12 cellular contexts compared by ENCODE assay signal in genomic region chr6:123770247-123770949, GRCh38. TPM values are rescaled to one million over a fixed set of nuclear protein-coding genes. Genes with fewer than 3 reads are reported as not detected.
A peak's percentile ranks its signal among the peaks of the same experiment; 100 is the strongest.
DNase-seq lines count a peak whose midpoint lies in the region; ATAC-seq, FAIRE-seq and TF ChIP-seq lines count a peak whose summit lies in the region.
"Had no signal": no experiment of that assay in that cellular context is flagged by ENCODE, and none has a peak within 500 bp of the region (broad histone marks: within the 10 kb centered on the region; RNA-seq: fewer than 3 reads in every experiment).

No MANE protein-coding gene starts in this region.

- POLR2A ChIA-PET in PC-9 (lab: Charles Lee; ENCODE audit: unreplicated experiment) = no interaction called here

- H3K4me2 ChIP-seq in PC-9 = no peak overlapping the region

- no peak overlapping the region for H3K4me3 ChIP-seq in PC-9
- H3K4me3 ChIP-seq: upper lobe of left lung had no signal

- ATAC-seq in GM21576 (IDR thresholded peaks at IDR 0.05; ENCODE audit: unreplicated experiment) = peak; percentile 53
- ATAC-seq in HG03066 (IDR thresholded peaks at IDR 0.05; ENCODE audit: low read depth, unreplicated experiment) = peak; percentile 49

- H2AFZ ChIP-seq in PC-9 = no peak overlapping the region

- BruUV-seq in PC-9 (replicated peaks; lab: Mats Ljungman, UMichigan) = no TSS peak

- H3K9me2 ChIP-seq in PC-9 (ENCODE audit: insufficient read depth) = no peaks in the 10 kb centered on the region

- no peaks in the 10 kb centered on the region; the same call in 1 of the 2 replicates for H3K9me3 ChIP-seq in PC-9 (ENCODE audit: insufficient read depth, low read depth)
- H3K9me3 ChIP-seq: upper lobe of left lung had no signal

- FAIRE-seq in GM18507 (lab: Jason Lieb, UNC) = peak; percentile 24

- H3K79me2 ChIP-seq in PC-9 (ENCODE audit: low read depth) = no peaks in the 10 kb centered on the region

- H3K27ac ChIP-seq in PC-9 = no peak overlapping the region
- H3K27ac ChIP-seq: upper lobe of left lung had no signal

- H3F3A ChIP-seq in PC-9 (ENCODE audit: insufficient read depth, low read depth) = no peaks in the 10 kb centered on the region

- H4K20me1 ChIP-seq in PC-9 (ENCODE audit: insufficient read depth) = no peaks in the 10 kb centered on the region

- TF ChIP-seq CTCF in GM13977 (IDR thresholded peaks at IDR 0.05; ENCODE audit: extremely low read depth, insufficient read depth, missing control alignments) (no peak), PC-9 (conservative IDR thresholded peaks at IDR 0.05) (no peak)

- no peaks in the 10 kb centered on the region for H3K36me3 ChIP-seq in PC-9 (ENCODE audit: low read depth)
- H3K36me3 ChIP-seq: upper lobe of left lung had no signal

- CTCF ChIA-PET in PC-9 (lab: Charles Lee) = no interaction called here

- 0 out of 2 replicates have a peak, but pooled peaks cover 5% of the 10 kb centered on the region for H3K4me1 ChIP-seq in PC-9 (replicated peaks; ENCODE audit: insufficient read depth)
- H3K4me1 ChIP-seq: upper lobe of left lung had no signal

- H3K27me3 ChIP-seq in PC-9 (ENCODE audit: insufficient read depth, low read depth) = no peaks in the 10 kb centered on the region
- H3K27me3 ChIP-seq: upper lobe of left lung had no signal

- intact Hi-C loops in PC-9 (cut with micrococcal nuclease; ENCODE audit: unreplicated experiment) = no loop called here

- DNase-seq in GM18507 (ENCODE audit: extremely low spot score, insufficient read length, low read depth) = no peak
- DNase-seq in amniotic epithelial cell (ENCODE audit: low read depth) = peak; percentile 77
- no peak for DNase-seq in GM13977 (ENCODE audit: low spot score)
- no peak for DNase-seq in PC-9
- DNase-seq in NCI-H1048 (lab: John Stamatoyannopoulos, UW) = no peak
- no peak for DNase-seq in cerebellar cortex (ENCODE audit: low spot score)
- DNase-seq: activated CD4-positive, alpha-beta T cell treated with anti-CD3 and anti-CD28 coated beads for 1 hour; activated T-cell treated with anti-CD3 and anti-CD28 coated beads, Interleukin-2, amount 50 U/mL, for 48 hours; NCI-H2081 treated with DMSO at 0.1 percent for 48 hours; upper lobe of left lung had no signal

- in situ Hi-C loops in GM13977 (cut with MboI; ENCODE audit: low pct_unique_long_range_greater_than_20kb, low sequenced_read_pairs, unreplicated experiment) = no loop called here

RNA-seq across cellular contexts. Expression of gene NKAIN2, which starts 33.3 kb away (rescaled TPM):
- 0.25 TPM in 1 of 2 replicates, not detected in the other for total RNA-seq in PC-9 (2021)
